Comparison of ENCODE assay signal across 22 cellular contexts in the genomic region with DNA sequence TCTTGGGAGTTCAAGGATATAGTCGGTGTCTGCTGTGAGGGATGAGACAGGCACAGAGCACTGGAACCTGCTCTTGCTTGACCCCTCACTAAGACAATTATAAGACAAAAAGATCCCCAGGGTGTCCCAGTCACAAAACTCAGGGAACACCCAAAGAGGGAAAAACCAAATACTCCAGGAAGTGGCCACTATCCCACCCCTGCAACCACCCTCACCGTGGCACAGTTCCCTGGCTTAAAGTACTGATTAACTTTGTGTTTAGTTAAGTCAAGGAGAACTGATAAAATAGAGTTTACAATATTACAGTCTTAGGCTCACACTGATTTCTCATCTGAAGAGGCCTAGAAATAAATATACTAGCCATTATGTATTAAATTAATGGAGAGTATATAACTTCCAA. TPM values are rescaled to one million over a fixed set of nuclear protein-coding genes. Genes with fewer than 3 reads are reported as not detected.
"Had no signal": no experiment of that assay in that cellular context is flagged by ENCODE, and none has a peak within 500 bp of the region (broad histone marks: within the 10 kb centered on the region; RNA-seq: fewer than 3 reads in every experiment).

No MANE protein-coding gene starts in this region.

- DNase-seq: KBM-7, MG63, NCI-H1092 treated with DMSO at 0.1 percent for 48 hours, NCI-H1436, NCI-H187, NCI-H2029, NCI-H2081 treated with DMSO at 0.1 percent for 48 hours, NCI-H2171, NCI-H226, NCI-H446, NCI-H510A, NCI-H524 treated with DMSO at 0.1 percent for 48 hours, NCI-H69, NCI-H774, Right ventricle myocardium superior, RPMI8226, SIG-M5, SK-N-SH had no signal

- FAIRE-seq: RCC 7860 had no signal

- H3K9me3 ChIP-seq: MG63, SJSA1, SK-N-SH had no signal

- H3K36me3 ChIP-seq: MG63, SJSA1 had no signal

- H3K4me1 ChIP-seq: SJSA1 had no signal

- H3K4me3 ChIP-seq: MG63, SJSA1 had no signal

- H3K27ac ChIP-seq: SJSA1 had no signal

- H3K27me3 ChIP-seq: SJSA1 had no signal

RNA-seq across cellular contexts. Expression of gene IL36B, which starts 13.5 kb away (rescaled TPM):
- total RNA-seq: HT1080, LHCN-M2, Right ventricle myocardium superior, SJSA1 had no signal
- polyA plus RNA-seq: SK-N-SH had no signal

RNA-seq across cellular contexts. Expression of gene IL36RN, which starts 19.8 kb away (rescaled TPM):
- total RNA-seq: HT1080, LHCN-M2, Right ventricle myocardium superior, SJSA1 had no signal
- polyA plus RNA-seq: SK-N-SH had no signal

RNA-seq across cellular contexts. Expression of gene IL1F10, which starts 28.6 kb away (rescaled TPM):
- total RNA-seq: HT1080, LHCN-M2, Right ventricle myocardium superior, SJSA1 had no signal
- polyA plus RNA-seq: SK-N-SH had no signal

RNA-seq across cellular contexts. Expression of gene IL36A, which starts 33.9 kb away (rescaled TPM):
- total RNA-seq: HT1080, LHCN-M2, Right ventricle myocardium superior, SJSA1 had no signal
- polyA plus RNA-seq: SK-N-SH had no signal
